35 cellular contexts compared by ENCODE assay signal in the genomic region with DNA sequence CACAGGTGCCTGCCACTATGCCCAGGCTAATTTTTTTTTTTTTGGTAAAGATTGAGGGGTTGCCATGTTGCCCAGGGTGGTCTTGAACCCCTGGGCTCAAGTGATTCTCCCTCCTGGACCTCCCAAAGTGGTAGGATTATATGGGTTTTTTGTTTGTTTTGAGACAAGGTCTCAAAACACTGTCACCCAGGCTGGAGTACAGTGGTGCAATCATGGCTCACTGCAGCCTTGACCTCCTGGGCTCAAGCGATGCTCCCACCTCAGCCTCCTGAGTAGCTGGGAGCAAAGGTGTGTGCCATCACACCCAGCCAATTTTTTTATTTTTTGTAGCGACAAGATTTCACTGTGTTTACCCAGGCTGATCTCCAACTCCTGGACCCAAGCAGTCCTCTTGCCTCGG. TPM values are rescaled to one million over a fixed set of nuclear protein-coding genes. Genes with fewer than 3 reads are reported as not detected.
DNase-seq lines count a peak whose midpoint lies in the region; ATAC-seq, FAIRE-seq and TF ChIP-seq lines count a peak whose summit lies in the region.
"Had no signal": no experiment of that assay in that cellular context is flagged by ENCODE, and none has a peak within 500 bp of the region (broad histone marks: within the 10 kb centered on the region; RNA-seq: fewer than 3 reads in every experiment).

No MANE protein-coding gene starts in this region.

- no peak overlapping the region for H3K27ac Mint-ChIP-seq in activated CD8-positive, alpha-beta memory T cell treated with anti-CD3 and anti-CD28 coated beads, Interleukin-2, amount 10 ng/mL, durations not matched to agents 7 days and 5 days
- H3K27ac Mint-ChIP-seq: B cell; CD4-positive, alpha-beta T cell; CD8-positive, alpha-beta memory T cell; CD8-positive, alpha-beta T cell had no signal

- peaks cover 5% of the 10 kb centered on the region for H3K36me3 Mint-ChIP-seq in activated CD8-positive, alpha-beta memory T cell treated with anti-CD3 and anti-CD28 coated beads, Interleukin-2, amount 10 ng/mL, durations not matched to agents 7 days and 5 days
- H3K36me3 Mint-ChIP-seq: CD14-positive monocyte; CD8-positive, alpha-beta memory T cell had no signal

- intact Hi-C loops in K562 (cut with micrococcal nuclease) = no loop called here
- intact Hi-C loops in HepG2 (cut with micrococcal nuclease; ENCODE audit: unreplicated experiment) = no loop called here
- intact Hi-C loops in lower lobe of right lung (cut with DNase I) = no loop called here

- TF ChIP-seq CTCF in K562 (IDR thresholded peaks at IDR 0.05 in 2 of 3, conservative IDR thresholded peaks at IDR 0.05 in 1 of 3; ENCODE audit: insufficient read depth in 2 of 3, low read depth in 1 of 3, low read length in 3 of 3) (no peak), HepG2 (CRISPR knock-in tag; IDR thresholded peaks at IDR 0.05) (no peak), foreskin keratinocyte (conservative IDR thresholded peaks at IDR 0.05) (no peak), lower lobe of right lung (IDR thresholded peaks at IDR 0.05) (no peak)

- no peak overlapping the region for H3K9ac ChIP-seq in K562 (ENCODE audit: insufficient read depth in 1 of 2, low read depth in 2 of 2, low read length in 2 of 2)
- H3K9ac ChIP-seq in HepG2 (ENCODE audit: insufficient read depth, low read depth, low read length) = no peak overlapping the region
- H3K9ac ChIP-seq: BLaER1; BLaER1 treated with 17β-estradiol and CSF1 and Interleukin-3, amounts not matched to agents 10 nM and 100 nM had no signal

- peaks cover 15% of the 10 kb centered on the region for H3K9me3 ChIP-seq in K562 (replicated peaks; ENCODE audit: control insufficient read depth, insufficient read depth, low read depth, low read length)
- no peaks in the 10 kb centered on the region for H3K9me3 ChIP-seq in HepG2 (ENCODE audit: low read length)
- no peaks in the 10 kb centered on the region for H3K9me3 ChIP-seq in lower lobe of right lung
- H3K9me3 ChIP-seq: BE2C, Caco-2 had no signal

- BruUV-seq in K562 (replicated peaks; lab: Mats Ljungman, UMichigan) (no TSS peak), HepG2 (replicated peaks; lab: Mats Ljungman, UMichigan) (no TSS peak)

- TF ChIP-seq RAD21 in K562 (CRISPR knock-in tag; conservative IDR thresholded peaks at IDR 0.05 in 1 of 2, IDR thresholded peaks at IDR 0.05 in 1 of 2) (no peak), HepG2 (CRISPR knock-in tag; IDR thresholded peaks at IDR 0.05) (no peak)

- no peaks in the 10 kb centered on the region for H3K36me3 ChIP-seq in K562 (ENCODE audit: control insufficient read depth, insufficient read depth, low read length)
- H3K36me3 ChIP-seq in HepG2 (replicated peaks in 1 of 2; ENCODE audit: control insufficient read depth in 1 of 2, insufficient read depth in 2 of 2, low read length in 2 of 2) = no peaks in the 10 kb centered on the region
- H3K36me3 ChIP-seq in lower lobe of right lung = no peaks in the 10 kb centered on the region
- H3K36me3 ChIP-seq: BE2C; BLaER1; BLaER1 treated with 17β-estradiol and CSF1 and Interleukin-3, amounts not matched to agents 10 nM and 100 nM had no signal

- no peaks in the 10 kb centered on the region for H3K9me1 ChIP-seq in K562 (ENCODE audit: control insufficient read depth, insufficient read depth, low read length)

- WGBS in K562 (ENCODE audit: insufficient coverage, low coverage, missing lambda C conversion rate) = 0% methylated on average over 3 of the region's 3 CpGs
- WGBS in HepG2 (ENCODE audit: low lambda C conversion rate) = 4% methylated on average over 3 of the region's 3 CpGs

- H3K4me3 ChIP-seq in K562 (no peak overlapping the region), HepG2 (replicated peaks in 1 of 3; ENCODE audit: insufficient read depth in 1 of 3, low read depth in 2 of 3, low read length in 3 of 3) (no peak overlapping the region), lower lobe of right lung (no peak overlapping the region)
- H3K4me3 ChIP-seq: A549; BLaER1; BLaER1 treated with 17β-estradiol and CSF1 and Interleukin-3, amounts not matched to agents 10 nM and 100 nM had no signal

- H3K27me3 ChIP-seq in K562 (ENCODE audit: control insufficient read depth in 2 of 2, insufficient read depth in 2 of 2, low read length in 2 of 2) (peaks cover 19 to 38% of the 10 kb centered on the region in 2 experiments), HepG2 (ENCODE audit: control insufficient read depth in 1 of 2, insufficient read depth in 2 of 2, low read length in 2 of 2) (no peaks in the 10 kb centered on the region), foreskin keratinocyte (peaks cover 9% of the 10 kb centered on the region), lower lobe of right lung (ENCODE audit: low read depth) (peaks cover 3% of the 10 kb centered on the region)
- H3K27me3 ChIP-seq: BLaER1; BLaER1 treated with 17β-estradiol and CSF1 and Interleukin-3, amounts not matched to agents 10 nM and 100 nM had no signal

- FAIRE-seq in K562 (lab: Jason Lieb, UNC) (no peak), HepG2 (lab: Jason Lieb, UNC) (no peak)
- FAIRE-seq: A204.1, A549, D721Med had no signal

- DNase-seq in activated CD8-positive, alpha-beta memory T cell treated with anti-CD3 and anti-CD28 coated beads for 24 hours = peak; percentile 19
- DNase-seq in activated CD8-positive, alpha-beta memory T cell treated with anti-CD3 and anti-CD28 coated beads, Interleukin-2, amount 10 ng/mL, durations not matched to agents 7 days and 5 days = no peak
- no peak for DNase-seq in K562 (ENCODE audit: extremely low read depth in 1 of 4, low spot score in 3 of 4)
- DNase-seq in HepG2 (ENCODE audit: low spot score) = no peak
- no peak for DNase-seq in foreskin keratinocyte
- DNase-seq in lower lobe of right lung = no peak
- DNase-seq: 8988T; ACHN; AML-193; BE2C; C1 segment of cervical spinal cord; Caco-2; Calu3; CD4-positive, alpha-beta memory T cell; CD4-positive, alpha-beta T cell; CD4-positive, CD25-positive, alpha-beta regulatory T cell; CD8-positive, alpha-beta memory T cell; CD8-positive, alpha-beta T cell; COR-L47; DMS 273 treated with DMSO at 0.1 percent for 48 hours; DMS153; DMS53; DMS79; DMS79 treated with DMSO at 0.1 percent for 48 hours; DND-41; EL had no signal

- CTCF ChIA-PET in activated CD8-positive, alpha-beta memory T cell treated with anti-CD3 and anti-CD28 coated beads, Interleukin-2, amount 10 ng/mL, durations not matched to agents 7 days and 5 days (lab: Charles Lee) = interaction anchor here (0.7 to 1.5 kb wide), 3 partner anchors 9 to 102 kb away, joined by 3 to 4 read pairs (median 3); no protein-coding TSS in a partner anchor
- CTCF ChIA-PET in K562 (lab: Yijun Ruan, JAX; ENCODE audit: low intra/inter-chr PET ratio) (no interaction called here), HepG2 (lab: Yijun Ruan, JAX; ENCODE audit: low intra/inter-chr PET ratio, low total read pairs) (no interaction called here)

- POLR2A ChIA-PET in K562 (lab: Yijun Ruan, JAX) = interaction anchor here (0.6 to 1.3 kb wide), 3 partner anchors 8 to 235 kb away, joined by 3 to 4 read pairs (median 3); partner anchors contain the start of gene RCAN3
- POLR2A ChIA-PET in HepG2 (lab: Yijun Ruan, JAX) = no interaction called here

- no peaks in the 10 kb centered on the region for H3K27me3 Mint-ChIP-seq in activated CD8-positive, alpha-beta memory T cell treated with anti-CD3 and anti-CD28 coated beads, Interleukin-2, amount 10 ng/mL, durations not matched to agents 7 days and 5 days
- H3K27me3 Mint-ChIP-seq: B cell; CD4-positive, alpha-beta memory T cell; CD4-positive, alpha-beta T cell; CD4-positive, CD25-positive, alpha-beta regulatory T cell had no signal

- H3K27ac ChIP-seq in K562 (ENCODE audit: extremely low read depth, low read depth, low read length) = no peak overlapping the region
- H3K27ac ChIP-seq in HepG2 (ENCODE audit: extremely low read length, insufficient read depth, low read length) = peak overlapping the region; percentile 22
- H3K27ac ChIP-seq in foreskin keratinocyte = no peak overlapping the region
- no peak overlapping the region for H3K27ac ChIP-seq in lower lobe of right lung
- H3K27ac ChIP-seq: 22Rv1; A549; BLaER1; BLaER1 treated with 17β-estradiol and CSF1 and Interleukin-3, amounts not matched to agents 10 nM and 100 nM; C4-2B had no signal

- H4K20me1 ChIP-seq in K562 (replicated peaks; ENCODE audit: control insufficient read depth, insufficient read depth, low read length) (no peaks in the 10 kb centered on the region), HepG2 (ENCODE audit: insufficient read depth, low read length) (no peaks in the 10 kb centered on the region)
- H4K20me1 ChIP-seq: BLaER1; BLaER1 treated with 17β-estradiol and CSF1 and Interleukin-3, amounts not matched to agents 10 nM and 100 nM had no signal

- TF ChIP-seq POLR2A in K562 (conservative IDR thresholded peaks at IDR 0.05) (no peak), HepG2 (IDR thresholded peaks at IDR 0.05; ENCODE audit: insufficient read depth in 1 of 2, low read depth in 2 of 2, low read length in 2 of 2) (no peak)

- no peak for ATAC-seq in activated CD8-positive, alpha-beta memory T cell treated with anti-CD3 and anti-CD28 coated beads, Interleukin-2, amount 10 ng/mL, durations not matched to agents 7 days and 5 days
- ATAC-seq in K562 = no peak
- peak; percentile 55 for ATAC-seq in HepG2
- no peak for ATAC-seq in foreskin keratinocyte
- ATAC-seq in lower lobe of right lung = no peak
- ATAC-seq: A549; CD8-positive, alpha-beta T cell had no signal

- H3K79me2 ChIP-seq in K562 (ENCODE audit: control insufficient read depth, insufficient read depth, low read length) (no peaks in the 10 kb centered on the region), HepG2 (ENCODE audit: insufficient read depth, low read length) (no peaks in the 10 kb centered on the region)

- no peak overlapping the region for H2AFZ ChIP-seq in K562 (ENCODE audit: low read depth, low read length)
- H2AFZ ChIP-seq in HepG2 (ENCODE audit: low read length) = no peak overlapping the region

- TF ChIP-seq EP300 in K562 (IDR thresholded peaks at IDR 0.05; ENCODE audit: low read length) (no peak), HepG2 (IDR thresholded peaks at IDR 0.05; ENCODE audit: low read depth in 2 of 2, low read length in 2 of 2) (0 out of 4 replicates have a peak, but pooled peaks of 1 of the 2 experiments have one; percentile 5), HepG2 (CRISPR knock-in tag; IDR thresholded peaks at IDR 0.05; ENCODE audit: borderline replicate concordance) (no peak)

- H3K4me1 ChIP-seq in K562 (replicated peaks in 1 of 2; ENCODE audit: control insufficient read depth in 2 of 2, insufficient read depth in 2 of 2, low read length in 2 of 2) (no peaks in the 10 kb centered on the region; a peak in 1 of 5 replicates), HepG2 (ENCODE audit: insufficient read depth, low read length) (peaks cover 38% of the 10 kb centered on the region), foreskin keratinocyte (no peaks in the 10 kb centered on the region), lower lobe of right lung (no peaks in the 10 kb centered on the region)
- H3K4me1 ChIP-seq: A549; BE2C; BLaER1; BLaER1 treated with 17β-estradiol and CSF1 and Interleukin-3, amounts not matched to agents 10 nM and 100 nM; Caco-2 had no signal

- in situ Hi-C loops in K562 (cut with MboI) (no loop called here), HepG2 (cut with HindIII; ENCODE audit: extremely low pct_ligation_motif_present, low pct_unique_long_range_greater_than_20kb) (no loop called here)

- peaks cover 8% of the 10 kb centered on the region for H3K4me1 Mint-ChIP-seq in activated CD8-positive, alpha-beta memory T cell treated with anti-CD3 and anti-CD28 coated beads, Interleukin-2, amount 10 ng/mL, durations not matched to agents 7 days and 5 days
- H3K4me1 Mint-ChIP-seq: B cell, CD14-positive monocyte had no signal

- H3K4me2 ChIP-seq in K562 (ENCODE audit: insufficient read depth, low read length) = no peak overlapping the region
- no peak overlapping the region for H3K4me2 ChIP-seq in HepG2 (ENCODE audit: low read depth, low read length)
- H3K4me2 ChIP-seq: A549; BLaER1; BLaER1 treated with 17β-estradiol and CSF1 and Interleukin-3, amounts not matched to agents 10 nM and 100 nM had no signal

- no peaks in the 10 kb centered on the region for H3K9me3 Mint-ChIP-seq in activated CD8-positive, alpha-beta memory T cell treated with anti-CD3 and anti-CD28 coated beads, Interleukin-2, amount 10 ng/mL, durations not matched to agents 7 days and 5 days (ENCODE audit: low read depth)
- H3K9me3 Mint-ChIP-seq: CD4-positive, alpha-beta memory T cell; CD8-positive, alpha-beta memory T cell; CD8-positive, alpha-beta T cell had no signal

- H3K4me3 Mint-ChIP-seq in activated CD8-positive, alpha-beta memory T cell treated with anti-CD3 and anti-CD28 coated beads, Interleukin-2, amount 10 ng/mL, durations not matched to agents 7 days and 5 days = no peak overlapping the region
- H3K4me3 Mint-ChIP-seq: B cell; CD14-positive monocyte; CD4-positive, alpha-beta memory T cell; CD4-positive, alpha-beta T cell; CD8-positive, alpha-beta memory T cell; CD8-positive, alpha-beta T cell had no signal

RNA-seq across cellular contexts. Expression of gene RCAN3, which starts 8.9 kb away (rescaled TPM):
- 10 to 100 TPM; 23.9 to 30.6 TPM for total RNA-seq in activated CD8-positive, alpha-beta memory T cell treated with anti-CD3 and anti-CD28 coated beads, Interleukin-2, amount 10 ng/mL, durations not matched to agents 7 days and 5 days
- total RNA-seq in K562 (2011; cell fraction: chromatin; rRNA removed; ENCODE audit: low replicate concordance) = 0.09 and 0.51 TPM in 2 replicates
- under 0.01 TPM in 1 of 2 replicates, not detected in the other for total RNA-seq in K562 (2011; cell fraction: nucleolus; rRNA removed)
- total RNA-seq in K562 (2011; cell fraction: nucleoplasm; rRNA removed) = 0.23 and 0.37 TPM in 2 replicates
- total RNA-seq in K562 (2014; rRNA removed) (0.24 and 1.4 TPM in 2 replicates), K562 (2014; rRNA removed; fragmentation: Illumina TruSeq; extraction: Trizol) (0.29 and 0.33 TPM in 2 replicates), K562 (2015; rRNA removed; fragmentation: Illumina TruSeq; extraction: Trizol) (0.26 and 0.43 TPM in 2 replicates), K562 (2021) (0.42 and 0.84 TPM in 2 replicates), HepG2 (2016; rRNA removed; fragmentation: Illumina TruSeq; extraction: Trizol) (13.3 and 13.6 TPM in 2 replicates), foreskin keratinocyte (15.2 and 15.9 TPM in 2 replicates), lower lobe of right lung (16.7 TPM)
- polyA plus RNA-seq in K562 (2011; rRNA removed) (0.07 and 0.45 TPM in 2 replicates), K562 (2014; fragmentation: Illumina TruSeq; extraction: Trizol) (0.43 and 0.55 TPM in 2 replicates), K562 (2014; fragmentation: Nextera tagmentation; extraction: Ambion mirVana) (under 1 TPM; 0.10 to 0.11 TPM), K562 (2014; rRNA removed) (0.23 and 1.4 TPM in 2 replicates), HepG2 (2011; rRNA removed) (10.9 and 12.2 TPM in 2 replicates), foreskin keratinocyte (6.5 and 6.8 TPM in 2 replicates)
- polyA plus RNA-seq in K562 (2011; cell fraction: cytosol; rRNA removed) = 0.09 and 0.16 TPM in 2 replicates
- 0.27 and 0.36 TPM in 2 replicates for polyA plus RNA-seq in K562 (2011; cell fraction: nucleus; rRNA removed)
- 0.58 and 0.69 TPM in 2 replicates for polyA plus RNA-seq in K562 (2012)
- 0.18 and 0.35 TPM in 2 replicates for polyA minus RNA-seq in K562 (2011; rRNA and poly(A)+ RNA removed)
- 1.4 TPM in 1 of 2 replicates, not detected in the other for polyA minus RNA-seq in K562 (2011; cell fraction: cytosol; rRNA and poly(A)+ RNA removed)
- polyA minus RNA-seq in K562 (2011; cell fraction: nucleus; rRNA and poly(A)+ RNA removed) = not detected in 2 replicates
- total RNA-seq in HepG2 (2016; cell fraction: cytosol; rRNA removed; fragmentation: Illumina TruSeq; extraction: Trizol; ENCODE audit: low read depth) = 11.1 and 12.8 TPM in 2 replicates
- total RNA-seq in HepG2 (2016; cell fraction: insoluble cytoplasmic fraction; rRNA removed; fragmentation: Illumina TruSeq; extraction: Trizol) = 12.7 and 13.1 TPM in 2 replicates
- total RNA-seq in HepG2 (2016; cell fraction: membrane; rRNA removed; fragmentation: Illumina TruSeq; extraction: Trizol) = 11.4 and 12.2 TPM in 2 replicates
- total RNA-seq in HepG2 (2016; cell fraction: nucleus; rRNA removed; fragmentation: Illumina TruSeq; extraction: Trizol) = 6.8 and 7.8 TPM in 2 replicates
- polyA plus RNA-seq in HepG2 (2011; cell fraction: cytosol; rRNA removed) = 7.5 and 10.9 TPM in 2 replicates
- polyA plus RNA-seq in HepG2 (2011; cell fraction: nucleus; rRNA removed) = 5.9 and 6.3 TPM in 2 replicates
- polyA plus RNA-seq in HepG2 (2012) = 8.9 and 12.1 TPM in 2 replicates
- polyA plus RNA-seq in HepG2 (2016; cell fraction: cytosol; fragmentation: Illumina TruSeq; extraction: Trizol; ENCODE audit: low read depth) = 5.1 and 5.8 TPM in 2 replicates
- polyA plus RNA-seq in HepG2 (2016; cell fraction: insoluble cytoplasmic fraction; fragmentation: Illumina TruSeq; extraction: Trizol; ENCODE audit: low read depth) = 11.8 and 14.0 TPM in 2 replicates
- 9.8 and 11.1 TPM in 2 replicates for polyA plus RNA-seq in HepG2 (2016; cell fraction: membrane; fragmentation: Illumina TruSeq; extraction: Trizol; ENCODE audit: low read depth)
- polyA plus RNA-seq in HepG2 (2016; cell fraction: nucleus; fragmentation: Illumina TruSeq; extraction: Trizol; ENCODE audit: insufficient read depth, low read depth) = 11.0 and 12.1 TPM in 2 replicates
- 5.6 and 20.2 TPM in 2 replicates for polyA minus RNA-seq in HepG2 (2011; rRNA and poly(A)+ RNA removed; ENCODE audit: low replicate concordance)
- polyA minus RNA-seq in HepG2 (2011; cell fraction: cytosol; rRNA and poly(A)+ RNA removed) = 12.3 and 12.5 TPM in 2 replicates
- 4.2 and 8.7 TPM in 2 replicates for polyA minus RNA-seq in HepG2 (2011; cell fraction: nucleus; rRNA and poly(A)+ RNA removed)
